ENCODE assay signal across 9 cellular contexts in genomic region chr6:56659721-56660373, GRCh38. TPM values are rescaled to one million over a fixed set of nuclear protein-coding genes. Genes with fewer than 3 reads are reported as not detected.
A peak's percentile ranks its signal among the peaks of the same experiment; 100 is the strongest.
DNase-seq lines count a peak whose midpoint lies in the region; ATAC-seq and TF ChIP-seq lines count a peak whose summit lies in the region.
"Had no signal": no experiment of that assay in that cellular context is flagged by ENCODE, and none has a peak within 500 bp of the region (broad histone marks: within the 10 kb centered on the region; RNA-seq: fewer than 3 reads in every experiment).

No MANE protein-coding gene starts in this region.

- H3K9me3 Mint-ChIP-seq in nephron progenitor cell, result no peaks in the 10 kb centered on the region
- no peaks in the 10 kb centered on the region for H3K9me3 Mint-ChIP-seq in progenitor cell of endocrine pancreas (ENCODE audit: low read depth)
- H3K9me3 Mint-ChIP-seq: activated naive CD4-positive, alpha-beta T cell treated with anti-CD3 and anti-CD28 coated beads, Interleukin-2, amount 50 U/mL, for 24 hours had no signal

- H3K4me1 Mint-ChIP-seq in nephron progenitor cell (peaks cover 44% of the 10 kb centered on the region), progenitor cell of endocrine pancreas (ENCODE audit: low read depth) (peaks cover 10% of the 10 kb centered on the region)
- H3K4me1 Mint-ChIP-seq: activated naive CD4-positive, alpha-beta T cell treated with anti-CD3 and anti-CD28 coated beads, Interleukin-2, amount 50 U/mL, for 24 hours had no signal

- DNase-seq in NCI-H2171 (lab: John Stamatoyannopoulos, UW) (peak; percentile 14), nephron progenitor cell (no peak), HCEC 1CT (no peak), NCI-H1436 (lab: John Stamatoyannopoulos, UW) (no peak), progenitor cell of endocrine pancreas (ENCODE audit: low spot score, unreplicated experiment) (no peak), mesenteric fat pad (ENCODE audit: low spot score) (no peak)

- H3K36me3 Mint-ChIP-seq in nephron progenitor cell (ENCODE audit: low read depth) (peaks cover 4% of the 10 kb centered on the region), progenitor cell of endocrine pancreas (ENCODE audit: insufficient read depth) (peaks cover 2% of the 10 kb centered on the region)

- peak overlapping the region; percentile 79 for H3K27ac Mint-ChIP-seq in nephron progenitor cell
- no peak overlapping the region for H3K27ac Mint-ChIP-seq in progenitor cell of endocrine pancreas
- H3K27ac Mint-ChIP-seq: activated naive CD4-positive, alpha-beta T cell treated with anti-CD3 and anti-CD28 coated beads, Interleukin-2, amount 50 U/mL, for 24 hours had no signal

- H3K4me3 Mint-ChIP-seq in nephron progenitor cell, result no peak overlapping the region
- no peak overlapping the region for H3K4me3 Mint-ChIP-seq in progenitor cell of endocrine pancreas (ENCODE audit: low read depth)
- H3K4me3 Mint-ChIP-seq: activated naive CD4-positive, alpha-beta T cell treated with anti-CD3 and anti-CD28 coated beads, Interleukin-2, amount 50 U/mL, for 24 hours had no signal

- H3K27me3 Mint-ChIP-seq in nephron progenitor cell (ENCODE audit: low read depth, poor library complexity) (no peaks in the 10 kb centered on the region), progenitor cell of endocrine pancreas (no peaks in the 10 kb centered on the region)
- H3K27me3 Mint-ChIP-seq: activated naive CD4-positive, alpha-beta T cell treated with anti-CD3 and anti-CD28 coated beads, Interleukin-2, amount 50 U/mL, for 24 hours had no signal

- ATAC-seq in GM19043 (IDR thresholded peaks at IDR 0.05; ENCODE audit: low read depth, unreplicated experiment), result peak; percentile 88
- ATAC-seq in HG02623 (IDR thresholded peaks at IDR 0.05; ENCODE audit: unreplicated experiment), result peak; percentile 84

- no peak for TF ChIP-seq CTCF in nephron progenitor cell (IDR thresholded peaks at IDR 0.05)
- TF ChIP-seq CTCF in progenitor cell of endocrine pancreas (IDR thresholded peaks at IDR 0.05; ENCODE audit: unreplicated experiment), result no peak

RNA-seq across cellular contexts. Expression of gene DST, which starts 17.2 kb away (rescaled TPM):
- 151 and 167 TPM in 2 replicates for total RNA-seq in progenitor cell of endocrine pancreas
- total RNA-seq in mesenteric fat pad, result 190 TPM
